In genomic region chr19:5977785-5978605, GRCh38 we compare ENCODE assay signal across 8 cellular contexts. TPM values are rescaled to one million over a fixed set of nuclear protein-coding genes. Genes with fewer than 3 reads are reported as not detected.
DNase-seq lines count a peak whose midpoint lies in the region; ATAC-seq, FAIRE-seq and TF ChIP-seq lines count a peak whose summit lies in the region.

Gene RANBP3, minus strand, starts transcription at chr19:5978140. Its CDS starts 58 bp downstream, at chr19:5978082.

- DNase-seq in GM12892 (ENCODE audit: insufficient read length) (peak; percentile 99), NCI-H146 (lab: John Stamatoyannopoulos, UW) (peak; percentile 97), T-helper 1 cell (peak; percentile 97 to 100 (median 100)), amniotic epithelial cell (ENCODE audit: low read depth) (peak; percentile 97), heart right ventricle (peak; percentile 98 to 99), posterior vena cava (ENCODE audit: low spot score) (peak; percentile 100), upper lobe of right lung (peak; percentile 100)

- peak; percentile 99 for FAIRE-seq in GM12892 (lab: Jason Lieb, UNC)

- H3K36me3 ChIP-seq in heart right ventricle (peaks cover 0 to 28% (median 0%) of the 10 kb centered on the region in 9 donors), upper lobe of right lung (peaks cover 24% of the 10 kb centered on the region)

- H3K27ac ChIP-seq in heart right ventricle (peak within 1 kb of the TSS; percentile 65 to 95 (median 92)), upper lobe of right lung (peak within 1 kb of the TSS; percentile 92)

- H3K4me3 ChIP-seq in heart right ventricle (peak within 1 kb of the TSS; percentile 80 to 100 (median 96)), upper lobe of right lung (peak within 1 kb of the TSS; percentile 99)

- H3K27me3 ChIP-seq in heart right ventricle (no peaks in the 10 kb centered on the region), upper lobe of right lung (no peaks in the 10 kb centered on the region)

- no peaks in the 10 kb centered on the region for H3K9me3 ChIP-seq in heart right ventricle
- no peaks in the 10 kb centered on the region for H3K9me3 ChIP-seq in upper lobe of right lung

- intact Hi-C loops in heart right ventricle (cut with DNase I) (loop anchor here in 3 of 10 donors (1.0 to 5.0 kb wide), 2 partner anchors 76 to 188 kb away; partner anchors contain the start of genes NDUFA11 (in 3 of the 3) and VMAC (in 3 of the 3)), posterior vena cava (cut with DNase I) (no loop called here), upper lobe of right lung (cut with DNase I) (no loop called here)

- WGBS in heart right ventricle, 2 donors, result 0% methylated on average over 88 of the region's 88 CpGs

- peak; percentile 86; the same call in 1 of the 2 replicates for TF ChIP-seq POLR2A in GM12892 (IDR thresholded peaks at IDR 0.05; ENCODE audit: low read depth, low read length)

- H3K4me1 ChIP-seq in heart right ventricle, result peaks cover 10 to 59% (median 47%) of the 10 kb centered on the region in 9 donors
- peaks cover 33% of the 10 kb centered on the region for H3K4me1 ChIP-seq in upper lobe of right lung

- TF ChIP-seq CTCF in heart right ventricle (IDR thresholded peaks at IDR 0.05) (no peak), upper lobe of right lung (IDR thresholded peaks at IDR 0.05) (no peak)

- ATAC-seq in HG02852 (IDR thresholded peaks at IDR 0.05; ENCODE audit: unreplicated experiment) (peak; percentile 76), heart right ventricle (peak; percentile 98 to 99 (median 98)), upper lobe of right lung (peak; percentile 97)

RNA-seq across cellular contexts. Expression of gene RANBP3, which starts in this region (rescaled TPM):
- polyA plus RNA-seq in GM12892 (2012; ENCODE audit: missing spikeins), result 34.6 TPM
- total RNA-seq in heart right ventricle (10 to 100 TPM; 51.4 to 76.1 (median 63.3) TPM), posterior vena cava (10 to 100 TPM; 48.3 to 55.4 TPM), upper lobe of right lung (65.5 TPM)
- 10 to 100 TPM; 29.5 to 45.2 TPM for polyA plus RNA-seq in heart right ventricle

Comparison
In these comparisons a context has a peak if more than half of its experiments do, and no peak if none do; other contexts are left out.
1. Peak in every context shown above with its lines: DNase-seq, ATAC-seq, H3K4me3 ChIP-seq and H3K27ac ChIP-seq.